ENCODE assay signal across 25 cellular contexts in the genomic region with DNA sequence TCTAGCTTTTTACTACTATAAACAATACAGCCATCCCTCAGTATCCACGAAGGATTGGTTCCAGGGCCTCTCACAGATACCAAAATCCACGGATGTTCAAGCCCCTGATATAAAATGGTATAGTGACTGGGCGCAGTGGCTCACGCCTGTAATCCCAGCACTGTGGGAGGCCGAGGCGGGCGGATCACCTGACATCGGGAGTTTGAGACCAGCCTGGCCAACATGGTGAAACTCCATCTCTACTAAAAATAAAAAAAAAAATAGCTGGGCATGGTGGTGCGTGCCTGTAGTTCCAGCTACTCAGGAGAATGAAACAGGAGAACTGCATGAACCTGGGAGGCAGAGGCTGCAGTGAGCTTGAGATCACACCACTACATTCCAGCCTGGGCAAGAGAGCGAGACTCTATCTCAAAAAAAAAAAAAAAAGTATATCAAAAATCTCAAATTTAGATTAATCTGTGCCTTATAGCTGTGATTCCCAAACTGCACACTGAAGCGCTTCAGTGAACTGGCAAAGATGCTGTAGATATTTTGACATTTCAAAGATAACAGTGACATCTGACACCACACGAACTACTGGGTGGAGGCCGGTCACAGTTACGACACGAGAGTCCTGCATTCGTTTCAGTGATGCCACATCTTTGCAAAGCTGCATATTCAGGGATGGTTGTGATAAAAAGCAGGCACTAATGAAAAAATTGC.
"Had no signal": no experiment of that assay in that cellular context is flagged by ENCODE, and none has a peak within 500 bp of the region (broad histone marks: within the 10 kb centered on the region; RNA-seq: fewer than 3 reads in every experiment).

No MANE protein-coding gene starts in this region.

- H3K4me1 ChIP-seq: body of pancreas, stomach, suprapubic skin, tibial nerve, uterus had no signal

- H3K4me1 Mint-ChIP-seq: activated CD4-positive, alpha-beta T cell treated with anti-CD3 and anti-CD28 coated beads for 36 hours; activated naive CD8-positive, alpha-beta T cell treated with anti-CD3 and anti-CD28 coated beads, Interleukin-2, amount 50 U/mL, for 24 hours; endodermal cell; naive B cell; stimulated activated memory B cell treated with anti-CD40 and anti-IgM and Interleukin-4, amounts not matched to agents 10 μg/mL and 1 μg/mL and 100 μg/mL, for 72 hours had no signal

- H3K4me2 ChIP-seq: smooth muscle cell had no signal

- H3K9me3 ChIP-seq: body of pancreas, stomach, suprapubic skin, tibial nerve, uterus had no signal

- H3K27ac ChIP-seq: body of pancreas, cardiac muscle cell, epithelial cell of prostate, stomach, suprapubic skin, tibial nerve, uterus had no signal

- H3K4me3 ChIP-seq: body of pancreas, cardiac muscle cell, lung, smooth muscle cell, stomach, suprapubic skin, tibial nerve, uterus had no signal

- DNase-seq: activated CD4-positive, alpha-beta T cell treated with anti-CD3 and anti-CD28 coated beads for 36 hours; activated CD4-positive, alpha-beta T cell treated with anti-CD3 and anti-CD28 coated beads, Interleukin-2, amount 50 U/mL, for 48 hours; activated gamma-delta T cell; activated naive CD4-positive, alpha-beta T cell treated with anti-CD3 and anti-CD28 coated beads, Interleukin-2, amount 50 U/mL, for 16 hours; activated naive CD8-positive, alpha-beta T cell treated with anti-CD3 and anti-CD28 coated beads, Interleukin-2, amount 50 U/mL, for 24 hours; activated T-cell treated with anti-CD3 and anti-CD28 coated beads, Interleukin-2, amount 50 U/mL, for 72 hours; anterior cingulate cortex; body of pancreas; cortex of kidney; endodermal cell; kidney; naive B cell; nucleus accumbens; stimulated activated CD4-positive, alpha-beta T cell treated with anti-CD3 and anti-CD28 coated beads, Interleukin-15, amount 100 ng/mL, for 24 hours; stomach; uterus had no signal

- H3K27me3 Mint-ChIP-seq: activated CD4-positive, alpha-beta T cell treated with anti-CD3 and anti-CD28 coated beads for 36 hours; activated naive CD8-positive, alpha-beta T cell treated with anti-CD3 and anti-CD28 coated beads, Interleukin-2, amount 50 U/mL, for 24 hours; naive B cell; stimulated activated memory B cell treated with anti-CD40 and anti-IgM and Interleukin-4, amounts not matched to agents 10 μg/mL and 1 μg/mL and 100 μg/mL, for 72 hours had no signal

- H3K27ac Mint-ChIP-seq: activated CD4-positive, alpha-beta T cell treated with anti-CD3 and anti-CD28 coated beads for 36 hours; activated naive CD8-positive, alpha-beta T cell treated with anti-CD3 and anti-CD28 coated beads, Interleukin-2, amount 50 U/mL, for 24 hours; activated T-cell treated with anti-CD3 and anti-CD28 coated beads, Interleukin-2, amount 50 U/mL, for 72 hours; endodermal cell; naive B cell; stimulated activated memory B cell treated with anti-CD40 and anti-IgM and Interleukin-4, amounts not matched to agents 10 μg/mL and 1 μg/mL and 100 μg/mL, for 72 hours had no signal

- H3K4me3 Mint-ChIP-seq: activated CD4-positive, alpha-beta T cell treated with anti-CD3 and anti-CD28 coated beads for 36 hours; activated naive CD8-positive, alpha-beta T cell treated with anti-CD3 and anti-CD28 coated beads, Interleukin-2, amount 50 U/mL, for 24 hours; activated T-cell treated with anti-CD3 and anti-CD28 coated beads, Interleukin-2, amount 50 U/mL, for 72 hours; endodermal cell; naive B cell; stimulated activated memory B cell treated with anti-CD40 and anti-IgM and Interleukin-4, amounts not matched to agents 10 μg/mL and 1 μg/mL and 100 μg/mL, for 72 hours had no signal

- H3K36me3 ChIP-seq: cardiac muscle cell, uterus had no signal

- ATAC-seq: activated CD4-positive, alpha-beta T cell treated with anti-CD3 and anti-CD28 coated beads for 36 hours; activated naive CD8-positive, alpha-beta T cell treated with anti-CD3 and anti-CD28 coated beads, Interleukin-2, amount 50 U/mL, for 24 hours; activated T-cell treated with anti-CD3 and anti-CD28 coated beads, Interleukin-2, amount 50 U/mL, for 72 hours; body of pancreas; left lobe of liver; sciatic nerve; stimulated activated memory B cell treated with anti-CD40 and anti-IgM and Interleukin-4, amounts not matched to agents 10 μg/mL and 1 μg/mL and 100 μg/mL, for 72 hours had no signal

- H3K27me3 ChIP-seq: body of pancreas, cardiac muscle cell, stomach, suprapubic skin, tibial nerve, uterus had no signal
